Comparison of ENCODE assay signal across 24 cellular contexts in genomic region chr6:122801397-122801796, GRCh38. TPM values are rescaled to one million over a fixed set of nuclear protein-coding genes. Genes with fewer than 3 reads are reported as not detected.
DNase-seq lines count a peak whose midpoint lies in the region; ATAC-seq, FAIRE-seq and TF ChIP-seq lines count a peak whose summit lies in the region.
"Had no signal": no experiment of that assay in that cellular context is flagged by ENCODE, and none has a peak within 500 bp of the region (broad histone marks: within the 10 kb centered on the region; RNA-seq: fewer than 3 reads in every experiment).

No MANE protein-coding gene starts in this region.

- dilution Hi-C loops in mammary epithelial cell (cut with HindIII; ENCODE audit: low sequenced_read_pairs), result no loop called here

- intact Hi-C loops in HepG2 (cut with micrococcal nuclease; ENCODE audit: unreplicated experiment) (no loop called here), right lobe of liver (cut with DNase I) (no loop called here), vagina (cut with DNase I) (no loop called here), mammary epithelial cell (cut with micrococcal nuclease) (no loop called here)

- no peak for FAIRE-seq in HepG2 (lab: Jason Lieb, UNC)
- FAIRE-seq: A204.1, D721Med, GM12878, GM19239, H1 had no signal

- H3K4me3 ChIP-seq in HepG2 (replicated peaks in 1 of 3; ENCODE audit: insufficient read depth in 1 of 3, low read depth in 2 of 3, low read length in 3 of 3), result no peak overlapping the region
- no peak overlapping the region for H3K4me3 ChIP-seq in right lobe of liver
- H3K4me3 ChIP-seq in vagina, result no peak overlapping the region
- H3K4me3 ChIP-seq in mammary epithelial cell (replicated peaks in 1 of 3; ENCODE audit: insufficient read depth in 1 of 3, low read depth in 2 of 3, low read length in 3 of 3), result no peak overlapping the region
- H3K4me3 ChIP-seq: BLaER1 treated with 17β-estradiol and CSF1 and Interleukin-3, amounts not matched to agents 10 nM and 100 nM; GM12878; GM23248 had no signal

- no peak for TF ChIP-seq EP300 in HepG2 (IDR thresholded peaks at IDR 0.05; ENCODE audit: low read depth in 2 of 2, low read length in 2 of 2)
- no peak for TF ChIP-seq EP300 in HepG2 (CRISPR knock-in tag; IDR thresholded peaks at IDR 0.05; ENCODE audit: borderline replicate concordance)

- H3K79me2 ChIP-seq in HepG2 (ENCODE audit: insufficient read depth, low read length), result no peaks in the 10 kb centered on the region
- H3K79me2 ChIP-seq in mammary epithelial cell (ENCODE audit: insufficient read depth, low read length), result no peaks in the 10 kb centered on the region

- H3K4me1 ChIP-seq in HepG2 (ENCODE audit: insufficient read depth, low read length) (peaks cover 54% of the 10 kb centered on the region), right lobe of liver (peaks cover 0 to 42% (median 8%) of the 10 kb centered on the region in 4 donors), vagina (peaks cover 68% of the 10 kb centered on the region), mammary epithelial cell (ENCODE audit: insufficient read depth, low read length) (peaks cover 36% of the 10 kb centered on the region)
- H3K4me1 ChIP-seq: BE2C had no signal

- H3K9ac ChIP-seq in HepG2 (ENCODE audit: insufficient read depth, low read depth, low read length) (no peak overlapping the region), mammary epithelial cell (ENCODE audit: insufficient read depth, low read length) (no peak overlapping the region)
- H3K9ac ChIP-seq: BLaER1 treated with 17β-estradiol and CSF1 and Interleukin-3, amounts not matched to agents 10 nM and 100 nM; GM23248 had no signal

- in situ Hi-C loops in HepG2 (cut with HindIII; ENCODE audit: extremely low pct_ligation_motif_present, low pct_unique_long_range_greater_than_20kb) (no loop called here), mammary epithelial cell (cut with MboI; ENCODE audit: low sequenced_read_pairs in 2 of 2) (no loop called here), ACHN (cut with HindIII; ENCODE audit: low pct_ligation_motif_present, low pct_unique_long_range_greater_than_20kb, low sequenced_read_pairs) (no loop called here)

- TF ChIP-seq RAD21 in HepG2 (CRISPR knock-in tag; IDR thresholded peaks at IDR 0.05), result no peak

- TF ChIP-seq CTCF in HepG2 (CRISPR knock-in tag; IDR thresholded peaks at IDR 0.05) (no peak), right lobe of liver (IDR thresholded peaks at IDR 0.05) (no peak), mesothelial cell of epicardium (IDR thresholded peaks at IDR 0.05; ENCODE audit: unreplicated experiment) (no peak), vagina (IDR thresholded peaks at IDR 0.05) (no peak), mammary epithelial cell (conservative IDR thresholded peaks at IDR 0.05 in 1 of 2, IDR thresholded peaks at IDR 0.05 in 1 of 2; ENCODE audit: extremely low read depth in 1 of 2, insufficient read depth in 1 of 2, low read depth in 1 of 2, low read length in 2 of 2) (no peak)

- DNase-seq in HepG2 (ENCODE audit: low spot score), result no peak
- DNase-seq in right lobe of liver, result no peak
- DNase-seq in mesothelial cell of epicardium (ENCODE audit: low spot score in 2 of 2, unreplicated experiment in 2 of 2), result no peak
- DNase-seq in vagina (ENCODE audit: extremely low spot score in 2 of 2), result no peak
- DNase-seq in mammary epithelial cell, result no peak
- DNase-seq in ACHN, result no peak
- DNase-seq: AML-193; BE2C; CD4-positive, alpha-beta T cell; CD8-positive, alpha-beta memory T cell; DMS 273 treated with DMSO at 0.1 percent for 48 hours; DMS79; EL; GDM1; GM23248; H7 had no signal

- WGBS in HepG2 (ENCODE audit: low lambda C conversion rate), result 51% methylated on average over 1 of the region's 1 CpG
- 42% methylated on average over 1 of the region's 1 CpG for WGBS in right lobe of liver (ENCODE audit: insufficient coverage, low coverage, low lambda C conversion rate, missing lambda C conversion rate)
- WGBS in mammary epithelial cell (ENCODE audit: low coverage, missing lambda C conversion rate), result 94% methylated on average over 1 of the region's 1 CpG

- BruUV-seq in HepG2 (replicated peaks; lab: Mats Ljungman, UMichigan), result no TSS peak
- BruUV-seq in mammary epithelial cell (replicated peaks; lab: Mats Ljungman, UMichigan), result no TSS peak

- ATAC-seq in HepG2 (no peak), right lobe of liver (no peak)
- ATAC-seq: GM12878 had no signal

- H2AFZ ChIP-seq in HepG2 (ENCODE audit: low read length) (no peak overlapping the region), mammary epithelial cell (ENCODE audit: low read depth, low read length) (no peak overlapping the region)
- H2AFZ ChIP-seq: GM23248 had no signal

- peaks cover 65% of the 10 kb centered on the region for H3K4me1 Mint-ChIP-seq in mesothelial cell of epicardium
- H3K4me1 Mint-ChIP-seq: CD8-positive, alpha-beta memory T cell had no signal

- H3K36me3 Mint-ChIP-seq in mesothelial cell of epicardium, result peaks cover 43% of the 10 kb centered on the region
- H3K36me3 Mint-ChIP-seq: CD8-positive, alpha-beta memory T cell had no signal

- H3K4me2 ChIP-seq in HepG2 (ENCODE audit: low read depth, low read length) (no peak overlapping the region), mammary epithelial cell (ENCODE audit: insufficient read depth, low read depth, low read length) (no peak overlapping the region)
- H3K4me2 ChIP-seq: BLaER1 treated with 17β-estradiol and CSF1 and Interleukin-3, amounts not matched to agents 10 nM and 100 nM had no signal

- peak overlapping the region; percentile 93 for H3K27ac Mint-ChIP-seq in mesothelial cell of epicardium
- H3K27ac Mint-ChIP-seq: CD14-positive monocyte; CD4-positive, alpha-beta T cell; CD8-positive, alpha-beta memory T cell had no signal

- no peak for TF ChIP-seq POLR2A in HepG2 (IDR thresholded peaks at IDR 0.05; ENCODE audit: insufficient read depth in 1 of 2, low read depth in 2 of 2, low read length in 2 of 2)
- no peak for TF ChIP-seq POLR2A in right lobe of liver (IDR thresholded peaks at IDR 0.05)
- no peak for TF ChIP-seq POLR2A in vagina (IDR thresholded peaks at IDR 0.05)

- H3K27me3 Mint-ChIP-seq in mesothelial cell of epicardium (ENCODE audit: low read depth), result no peaks in the 10 kb centered on the region
- H3K27me3 Mint-ChIP-seq: CD4-positive, alpha-beta T cell had no signal

- H3K9me3 Mint-ChIP-seq in mesothelial cell of epicardium, result peaks cover 4% of the 10 kb centered on the region
- H3K9me3 Mint-ChIP-seq: CD4-positive, alpha-beta T cell had no signal

- no peaks in the 10 kb centered on the region for H3K27me3 ChIP-seq in HepG2 (ENCODE audit: control insufficient read depth in 1 of 2, insufficient read depth in 2 of 2, low read length in 2 of 2)
- no peaks in the 10 kb centered on the region for H3K27me3 ChIP-seq in right lobe of liver
- H3K27me3 ChIP-seq in vagina, result no peaks in the 10 kb centered on the region
- no peaks in the 10 kb centered on the region for H3K27me3 ChIP-seq in mammary epithelial cell (ENCODE audit: insufficient read depth, low read length)
- H3K27me3 ChIP-seq: BE2C; BLaER1 treated with 17β-estradiol and CSF1 and Interleukin-3, amounts not matched to agents 10 nM and 100 nM had no signal

- H4K20me1 ChIP-seq in HepG2 (ENCODE audit: insufficient read depth, low read length), result no peaks in the 10 kb centered on the region
- H4K20me1 ChIP-seq in mammary epithelial cell (ENCODE audit: insufficient read depth, low read length), result no peaks in the 10 kb centered on the region
- H4K20me1 ChIP-seq: BLaER1 treated with 17β-estradiol and CSF1 and Interleukin-3, amounts not matched to agents 10 nM and 100 nM had no signal

- no peaks in the 10 kb centered on the region for H3K36me3 ChIP-seq in HepG2 (replicated peaks in 1 of 2; ENCODE audit: control insufficient read depth in 1 of 2, insufficient read depth in 2 of 2, low read length in 2 of 2)
- H3K36me3 ChIP-seq in right lobe of liver, result peaks cover 0 to 23% (median 6%) of the 10 kb centered on the region in 4 donors
- H3K36me3 ChIP-seq in vagina, result peaks cover 0 to 24% of the 10 kb centered on the region in 2 donors
- no peaks in the 10 kb centered on the region for H3K36me3 ChIP-seq in mammary epithelial cell (ENCODE audit: insufficient read depth, low read length)
- H3K36me3 ChIP-seq: BE2C; BLaER1 treated with 17β-estradiol and CSF1 and Interleukin-3, amounts not matched to agents 10 nM and 100 nM had no signal

- H3K27ac ChIP-seq in HepG2 (ENCODE audit: extremely low read length, insufficient read depth, low read length) (peak overlapping the region; percentile 50), right lobe of liver (no peak overlapping the region), vagina (peak overlapping the region; percentile 65), mammary epithelial cell (ENCODE audit: insufficient read depth, low read depth, low read length) (no peak overlapping the region)
- H3K27ac ChIP-seq: 22Rv1; BLaER1 treated with 17β-estradiol and CSF1 and Interleukin-3, amounts not matched to agents 10 nM and 100 nM; GM23248 had no signal

- H3K4me3 Mint-ChIP-seq in mesothelial cell of epicardium, result no peak overlapping the region
- H3K4me3 Mint-ChIP-seq: CD14-positive monocyte; CD4-positive, alpha-beta T cell; CD8-positive, alpha-beta memory T cell had no signal

- CTCF ChIA-PET in HepG2 (lab: Yijun Ruan, JAX; ENCODE audit: low intra/inter-chr PET ratio, low total read pairs) (no interaction called here), mammary epithelial cell (lab: Charles Lee; ENCODE audit: low non-redundant PET) (interaction anchor here (0.5 kb wide), 1 partner anchor 75 kb away, joined by 4 read pairs; no protein-coding TSS in a partner anchor)

- POLR2A ChIA-PET in HepG2 (lab: Yijun Ruan, JAX), result interaction anchor here (5.9 kb wide), 1 partner anchor 12 kb away, joined by 177 read pairs; the partner anchor contains the start of gene SMPDL3A

- no peaks in the 10 kb centered on the region for H3K9me3 ChIP-seq in HepG2 (ENCODE audit: low read length)
- no peaks in the 10 kb centered on the region for H3K9me3 ChIP-seq in right lobe of liver
- H3K9me3 ChIP-seq in vagina, result no peaks in the 10 kb centered on the region
- no peaks in the 10 kb centered on the region for H3K9me3 ChIP-seq in mammary epithelial cell (replicated peaks; ENCODE audit: insufficient read depth, low read length)
- H3K9me3 ChIP-seq: BE2C; BLaER1 treated with 17β-estradiol and CSF1 and Interleukin-3, amounts not matched to agents 10 nM and 100 nM had no signal

RNA-seq across cellular contexts. Expression of gene SMPDL3A, which starts 12.3 kb away (rescaled TPM):
- total RNA-seq in HepG2 (2016; rRNA removed; fragmentation: Illumina TruSeq; extraction: Trizol) (6.4 and 7.8 TPM in 2 replicates), right lobe of liver (10 to 100 TPM; 27.5 to 51.9 (median 36.1) TPM), mesothelial cell of epicardium (55.2 to 58.9 TPM (median 57.3 TPM) in 3 replicates), vagina (44.7 TPM), mammary epithelial cell (1 to 10 TPM; 4.5 to 7.3 TPM)
- total RNA-seq in HepG2 (2016; cell fraction: cytosol; rRNA removed; fragmentation: Illumina TruSeq; extraction: Trizol; ENCODE audit: low read depth), result 1.1 and 2.5 TPM in 2 replicates
- total RNA-seq in HepG2 (2016; cell fraction: insoluble cytoplasmic fraction; rRNA removed; fragmentation: Illumina TruSeq; extraction: Trizol), result 5.6 and 7.8 TPM in 2 replicates
- 3.7 and 4.1 TPM in 2 replicates for total RNA-seq in HepG2 (2016; cell fraction: membrane; rRNA removed; fragmentation: Illumina TruSeq; extraction: Trizol)
- total RNA-seq in HepG2 (2016; cell fraction: nucleus; rRNA removed; fragmentation: Illumina TruSeq; extraction: Trizol), result 8.1 and 10.3 TPM in 2 replicates
- polyA plus RNA-seq in HepG2 (2011; rRNA removed) (17.3 and 21.0 TPM in 2 replicates), mammary epithelial cell (4.8 TPM)
- 15.9 and 18.0 TPM in 2 replicates for polyA plus RNA-seq in HepG2 (2011; cell fraction: cytosol; rRNA removed)
- polyA plus RNA-seq in HepG2 (2011; cell fraction: nucleus; rRNA removed), result 9.0 and 11.3 TPM in 2 replicates
- polyA plus RNA-seq in HepG2 (2012), result 25.6 and 33.6 TPM in 2 replicates
- 1.3 and 1.7 TPM in 2 replicates for polyA plus RNA-seq in HepG2 (2016; cell fraction: cytosol; fragmentation: Illumina TruSeq; extraction: Trizol; ENCODE audit: low read depth)
- 6.4 and 9.0 TPM in 2 replicates for polyA plus RNA-seq in HepG2 (2016; cell fraction: insoluble cytoplasmic fraction; fragmentation: Illumina TruSeq; extraction: Trizol; ENCODE audit: low read depth)
- polyA plus RNA-seq in HepG2 (2016; cell fraction: membrane; fragmentation: Illumina TruSeq; extraction: Trizol; ENCODE audit: low read depth), result 3.1 and 4.1 TPM in 2 replicates
- 12.8 and 14.7 TPM in 2 replicates for polyA plus RNA-seq in HepG2 (2016; cell fraction: nucleus; fragmentation: Illumina TruSeq; extraction: Trizol; ENCODE audit: insufficient read depth, low read depth)
- 4.9 and 10.4 TPM in 2 replicates for polyA minus RNA-seq in HepG2 (2011; rRNA and poly(A)+ RNA removed; ENCODE audit: low replicate concordance)
- polyA minus RNA-seq in HepG2 (2011; cell fraction: cytosol; rRNA and poly(A)+ RNA removed), result 10.6 and 11.1 TPM in 2 replicates
- 9.9 and 15.7 TPM in 2 replicates for polyA minus RNA-seq in HepG2 (2011; cell fraction: nucleus; rRNA and poly(A)+ RNA removed)
- polyA minus RNA-seq in mammary epithelial cell, result 0.78 TPM
- polyA plus RNA-seq: CD8-positive, alpha-beta memory T cell had no signal

RNA-seq across cellular contexts. Expression of gene FABP7, which starts 21.9 kb away (rescaled TPM):
- total RNA-seq in HepG2 (2016; rRNA removed; fragmentation: Illumina TruSeq; extraction: Trizol) (not detected in 2 replicates), right lobe of liver (not detected), mesothelial cell of epicardium (2.9 to 4.0 TPM (median 3.9 TPM) in 3 replicates), vagina (not detected), mammary epithelial cell (not detected)
- not detected in 2 replicates for total RNA-seq in HepG2 (2016; cell fraction: cytosol; rRNA removed; fragmentation: Illumina TruSeq; extraction: Trizol; ENCODE audit: low read depth)
- not detected in 2 replicates for total RNA-seq in HepG2 (2016; cell fraction: insoluble cytoplasmic fraction; rRNA removed; fragmentation: Illumina TruSeq; extraction: Trizol)
- not detected in 2 replicates for total RNA-seq in HepG2 (2016; cell fraction: membrane; rRNA removed; fragmentation: Illumina TruSeq; extraction: Trizol)
- total RNA-seq in HepG2 (2016; cell fraction: nucleus; rRNA removed; fragmentation: Illumina TruSeq; extraction: Trizol), result not detected in 2 replicates
- polyA plus RNA-seq in HepG2 (2011; rRNA removed) (not detected in 2 replicates), mammary epithelial cell (not detected)
- not detected in 2 replicates for polyA plus RNA-seq in HepG2 (2011; cell fraction: cytosol; rRNA removed)
- not detected in 2 replicates for polyA plus RNA-seq in HepG2 (2011; cell fraction: nucleus; rRNA removed)
- not detected in 2 replicates for polyA plus RNA-seq in HepG2 (2012)
- polyA plus RNA-seq in HepG2 (2016; cell fraction: cytosol; fragmentation: Illumina TruSeq; extraction: Trizol; ENCODE audit: low read depth), result not detected in 2 replicates
- not detected in 2 replicates for polyA plus RNA-seq in HepG2 (2016; cell fraction: insoluble cytoplasmic fraction; fragmentation: Illumina TruSeq; extraction: Trizol; ENCODE audit: low read depth)
- not detected in 2 replicates for polyA plus RNA-seq in HepG2 (2016; cell fraction: membrane; fragmentation: Illumina TruSeq; extraction: Trizol; ENCODE audit: low read depth)
- polyA plus RNA-seq in HepG2 (2016; cell fraction: nucleus; fragmentation: Illumina TruSeq; extraction: Trizol; ENCODE audit: insufficient read depth, low read depth), result not detected in 2 replicates
- not detected in 2 replicates for polyA minus RNA-seq in HepG2 (2011; rRNA and poly(A)+ RNA removed; ENCODE audit: low replicate concordance)
- polyA minus RNA-seq in HepG2 (2011; cell fraction: cytosol; rRNA and poly(A)+ RNA removed), result not detected in 2 replicates
- polyA minus RNA-seq in HepG2 (2011; cell fraction: nucleus; rRNA and poly(A)+ RNA removed), result not detected in 2 replicates
- polyA minus RNA-seq in mammary epithelial cell, result not detected
- total RNA-seq: CD4-positive, alpha-beta T cell; CD8-positive, alpha-beta memory T cell; GM12878; GM23248 had no signal
- polyA plus RNA-seq: CD14-positive monocyte; CD8-positive, alpha-beta memory T cell; GM12878; GM23248 had no signal

Comparison
In these comparisons a context has a peak if more than half of its experiments do, and no peak if none do; other contexts are left out.
1. H3K27ac ChIP-seq: peak in HepG2 (single experiment) and vagina (single experiment); none in right lobe of liver (0 of 3) and mammary epithelial cell (single experiment).